In the genomic region with DNA sequence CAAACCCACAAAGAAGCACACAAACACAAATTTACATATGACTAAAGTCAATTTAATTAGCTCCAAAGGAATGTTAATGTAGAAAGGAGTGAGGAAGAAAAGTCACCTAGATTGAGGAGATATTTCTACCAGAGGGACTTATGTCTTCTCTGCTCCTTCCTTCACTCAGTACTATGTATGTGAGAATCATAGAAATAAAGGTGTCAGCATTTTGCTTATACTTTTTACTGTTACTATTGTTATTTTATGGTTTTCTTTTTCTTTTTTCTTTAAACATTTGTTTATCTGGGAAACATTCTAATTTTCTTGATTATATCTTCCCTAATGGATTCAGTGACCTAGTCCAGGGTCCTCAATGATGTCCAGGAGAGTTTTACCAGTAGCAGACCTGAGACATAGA, we compare ENCODE assay signal across 28 cellular contexts.
"Had no signal": no experiment of that assay in that cellular context is flagged by ENCODE, and none has a peak within 500 bp of the region (broad histone marks: within the 10 kb centered on the region; RNA-seq: fewer than 3 reads in every experiment).

No MANE protein-coding gene starts in this region.

- H3K27me3 ChIP-seq: ascending aorta, cardiac muscle cell had no signal

- H3K36me3 ChIP-seq: ascending aorta, cardiac muscle cell had no signal

- DNase-seq: activated B cell treated with CpG ODN at 0.5 μM for 24 hours; activated CD4-positive, alpha-beta memory T cell treated with anti-CD3 and anti-CD28 coated beads for 36 hours; activated CD4-positive, alpha-beta T cell treated with anti-CD3 and anti-CD28 coated beads for 4 hours; activated CD4-positive, alpha-beta T cell treated with anti-CD3 and anti-CD28 coated beads, Interleukin-2, amount 10 ng/mL, durations not matched to agents 24 days and 14 days; activated CD4-positive, alpha-beta T cell treated with anti-CD3 and anti-CD28 coated beads, Interleukin-2, amount 50 U/mL, for 1 hour; activated CD4-positive, alpha-beta T cell treated with anti-CD3 and anti-CD28 coated beads, Interleukin-2, amount 50 U/mL, for 4 hours; activated CD4-positive, CD25-positive, alpha-beta regulatory T cell treated with anti-CD3 and anti-CD28 coated beads, Interleukin-2, amount 50 U/mL, for 72 hours; activated CD8-positive, alpha-beta memory T cell treated with anti-CD3 and anti-CD28 coated beads, Interleukin-2, amount 50 U/mL, for 48 hours; activated CD8-positive, alpha-beta T cell treated with anti-CD3 and anti-CD28 coated beads for 36 hours; activated effector memory CD4-positive, alpha-beta T cell treated with Interleukin-2 at 50 U/mL for 16 hours; activated gamma-delta T cell; activated naive CD4-positive, alpha-beta T cell treated with anti-CD3 and anti-CD28 coated beads, Interleukin-2, amount 10 ng/mL, durations not matched to agents 7 days and 5 days; activated naive CD4-positive, alpha-beta T cell treated with Interleukin-2 at 50 U/mL for 16 hours; activated naive CD8-positive, alpha-beta T cell treated with anti-CD3 and anti-CD28 coated beads, Interleukin-2, amount 10 ng/mL, durations not matched to agents 7 days and 5 days; activated naive CD8-positive, alpha-beta T cell treated with anti-CD3 and anti-CD28 coated beads, Interleukin-2, amount 50 U/mL, for 24 hours; activated T-cell treated with anti-CD3 and anti-CD28 coated beads, Interleukin-2, amount 50 U/mL, for 4 hours; amygdala; anterior cingulate cortex; caudate nucleus; cerebellar nuclear complex; T-helper 1 cell; T-helper 2 cell; T-helper 9 cell had no signal

- H3K4me1 ChIP-seq: ascending aorta had no signal

- H3K9me3 ChIP-seq: ascending aorta had no signal

- FAIRE-seq: bronchial epithelial cell, TTC549 had no signal

- ATAC-seq: activated CD8-positive, alpha-beta T cell treated with anti-CD3 and anti-CD28 coated beads for 36 hours; activated naive CD8-positive, alpha-beta T cell treated with anti-CD3 and anti-CD28 coated beads, Interleukin-2, amount 50 U/mL, for 24 hours; activated T-cell treated with anti-CD3 and anti-CD28 coated beads, Interleukin-2, amount 50 U/mL, for 4 hours had no signal

- H3K4me3 ChIP-seq: ascending aorta, cardiac muscle cell had no signal

- H3K27ac ChIP-seq: ascending aorta, cardiac muscle cell, VCaP had no signal
